Comparison of ENCODE assay signal across 8 cellular contexts in genomic region chr6:75296811-75297779, GRCh38. TPM values are rescaled to one million over a fixed set of nuclear protein-coding genes. Genes with fewer than 3 reads are reported as not detected.
DNase-seq lines count a peak whose midpoint lies in the region; ATAC-seq and TF ChIP-seq lines count a peak whose summit lies in the region.

No MANE protein-coding gene starts in this region.

- H3K36me3 ChIP-seq in Loucy (ENCODE audit: insufficient read depth, low read length) (no peaks in the 10 kb centered on the region), esophagus muscularis mucosa (no peaks in the 10 kb centered on the region)

- H3K27ac ChIP-seq in esophagus muscularis mucosa (replicated peaks in 1 of 4) = no peak overlapping the region

- H4K20me1 ChIP-seq in Loucy (ENCODE audit: insufficient read depth, low read length, poor library complexity, severe bottlenecking) = no peaks in the 10 kb centered on the region

- ATAC-seq in GM21723 (IDR thresholded peaks at IDR 0.05; ENCODE audit: unreplicated experiment) = peak; percentile 89
- no peak for ATAC-seq in activated T-cell treated with anti-CD3 and anti-CD28 coated beads, Interleukin-2, amount 50 U/mL, for 4 hours

- H3K27ac Mint-ChIP-seq in neural crest cell (ENCODE audit: unreplicated experiment) = no peak overlapping the region

- H3K9me2 ChIP-seq in Loucy (replicated peaks; ENCODE audit: low read depth, low read length) = no peaks in the 10 kb centered on the region

- DNase-seq in ELR (ENCODE audit: low read depth) (peak; percentile 76), SHP77 (lab: John Stamatoyannopoulos, UW) (peak; percentile 25 to 53), esophagus muscularis mucosa (ENCODE audit: extremely low spot score) (no peak), neural crest cell (ENCODE audit: low read depth, low spot score) (no peak)
- DNase-seq in stimulated activated CD4-positive, alpha-beta T cell treated with anti-CD3 and anti-CD28 coated beads, Interleukin-4, amount 100 ng/mL, for 24 hours = no peak
- no peak for DNase-seq in activated T-cell treated with anti-CD3 and anti-CD28 coated beads, Interleukin-2, amount 50 U/mL, for 4 hours

- H3K9me3 Mint-ChIP-seq in neural crest cell = no peaks in the 10 kb centered on the region
- H3K9me3 Mint-ChIP-seq in activated T-cell treated with anti-CD3 and anti-CD28 coated beads, Interleukin-2, amount 50 U/mL, for 4 hours = no peaks in the 10 kb centered on the region

- H3K4me1 Mint-ChIP-seq in neural crest cell = no peaks in the 10 kb centered on the region
- no peaks in the 10 kb centered on the region for H3K4me1 Mint-ChIP-seq in activated T-cell treated with anti-CD3 and anti-CD28 coated beads, Interleukin-2, amount 50 U/mL, for 4 hours (ENCODE audit: low read depth)

- 15% methylated on average over 3 of the region's 3 CpGs for WGBS in esophagus muscularis mucosa

- H3K4me3 ChIP-seq in Loucy (ENCODE audit: low read length, poor library complexity, severe bottlenecking) (no peak overlapping the region), esophagus muscularis mucosa (no peak overlapping the region)

- intact Hi-C loops in esophagus muscularis mucosa (cut with DNase I) = loop anchor here (5.0 kb wide), 1 partner anchor 230 kb away; no protein-coding TSS in a partner anchor

- H3K9me3 ChIP-seq in Loucy (ENCODE audit: insufficient read depth, low read depth, low read length) (no peaks in the 10 kb centered on the region), esophagus muscularis mucosa (no peaks in the 10 kb centered on the region)

- no peak overlapping the region for H3K4me3 Mint-ChIP-seq in neural crest cell
- H3K4me3 Mint-ChIP-seq in activated T-cell treated with anti-CD3 and anti-CD28 coated beads, Interleukin-2, amount 50 U/mL, for 4 hours = no peak overlapping the region

- no peaks in the 10 kb centered on the region for H3K79me2 ChIP-seq in Loucy (ENCODE audit: insufficient read depth, low read length)

- H3K9ac ChIP-seq in Loucy (ENCODE audit: low read depth, low read length, poor library complexity, severe bottlenecking) = no peak overlapping the region

- H3F3A ChIP-seq in Loucy (ENCODE audit: low read depth) = no peaks in the 10 kb centered on the region

- no peaks in the 10 kb centered on the region for H3K27me3 Mint-ChIP-seq in neural crest cell (ENCODE audit: low read depth)
- no peaks in the 10 kb centered on the region for H3K27me3 Mint-ChIP-seq in activated T-cell treated with anti-CD3 and anti-CD28 coated beads, Interleukin-2, amount 50 U/mL, for 4 hours (ENCODE audit: low read depth)

- H3K27me3 ChIP-seq in Loucy (ENCODE audit: insufficient read depth, low read length, poor library complexity, severe bottlenecking) (no peaks in the 10 kb centered on the region), esophagus muscularis mucosa (no peaks in the 10 kb centered on the region)

- no peak for TF ChIP-seq POLR2A in esophagus muscularis mucosa (IDR thresholded peaks at IDR 0.05; ENCODE audit: low read depth)

- no peak overlapping the region for H2AFZ ChIP-seq in Loucy (ENCODE audit: low read length)

- TF ChIP-seq EP300 in esophagus muscularis mucosa (IDR thresholded peaks at IDR 0.05) = no peak

- no peaks in the 10 kb centered on the region for H3K36me3 Mint-ChIP-seq in neural crest cell (ENCODE audit: low read depth)
- H3K36me3 Mint-ChIP-seq in activated T-cell treated with anti-CD3 and anti-CD28 coated beads, Interleukin-2, amount 50 U/mL, for 4 hours (ENCODE audit: insufficient read depth) = no peaks in the 10 kb centered on the region

- TF ChIP-seq CTCF in Loucy (conservative IDR thresholded peaks at IDR 0.05; ENCODE audit: low read length) (peak; percentile 73), esophagus muscularis mucosa (IDR thresholded peaks at IDR 0.05) (peak; percentile 68 to 70 (median 70)), neural crest cell (conservative IDR thresholded peaks at IDR 0.05) (peak; percentile 88)

- no peaks in the 10 kb centered on the region for H3K4me1 ChIP-seq in Loucy (ENCODE audit: insufficient read depth, low read length, poor library complexity, severe bottlenecking)
- H3K4me1 ChIP-seq in esophagus muscularis mucosa = peaks cover 13 to 23% (median 17%) of the 10 kb centered on the region in 4 donors

- no peak overlapping the region for H3K4me2 ChIP-seq in Loucy (ENCODE audit: low read depth, low read length, poor library complexity, severe bottlenecking)

RNA-seq across cellular contexts. Expression of gene TMEM30A, which starts 12.5 kb away (rescaled TPM):
- total RNA-seq in esophagus muscularis mucosa (100 to 1,000 TPM in 1 of 4 donors, 10 to 100 TPM in 3; 87.6 to 102 (median 91.9) TPM), neural crest cell (44.5 and 47.3 TPM in 2 replicates)
- total RNA-seq in activated T-cell treated with anti-CD3 and anti-CD28 coated beads, Interleukin-2, amount 50 U/mL, for 4 hours = 10 to 100 TPM; 47.7 to 60.4 (median 55.7) TPM

RNA-seq across cellular contexts. Expression of gene COX7A2, which starts 53.5 kb away (rescaled TPM):
- total RNA-seq in esophagus muscularis mucosa (100 to 1,000 TPM; 126 to 480 (median 300) TPM), neural crest cell (346 and 360 TPM in 2 replicates)
- total RNA-seq in activated T-cell treated with anti-CD3 and anti-CD28 coated beads, Interleukin-2, amount 50 U/mL, for 4 hours = 100 to 1,000 TPM; 469 to 506 (median 486) TPM

Comparison
In these comparisons a context has a peak if more than half of its experiments do, and no peak if none do; other contexts are left out.
1. DNase-seq: peak in ELR (single experiment) and SHP77 (2 of 2); none in esophagus muscularis mucosa (single experiment), neural crest cell (single experiment), stimulated activated CD4-positive, alpha-beta T cell treated with anti-CD3 and anti-CD28 coated beads, Interleukin-4, amount 100 ng/mL, for 24 hours (single experiment) and activated T-cell treated with anti-CD3 and anti-CD28 coated beads, Interleukin-2, amount 50 U/mL, for 4 hours (single experiment).
2. Peak in every context shown above with its lines, with median percentiles within 50 percentile points of each other: CTCF ChIP-seq.